In genomic region chr12:64621257-64621942, GRCh38 we compare ENCODE assay signal across 8 cellular contexts. TPM values are rescaled to one million over a fixed set of nuclear protein-coding genes. Genes with fewer than 3 reads are reported as not detected.
DNase-seq lines count a peak whose midpoint lies in the region; ATAC-seq lines count a peak whose summit lies in the region.

No MANE protein-coding gene starts in this region.

- H3K27me3 Mint-ChIP-seq in activated naive CD4-positive, alpha-beta T cell treated with anti-CD3 and anti-CD28 coated beads for 36 hours (ENCODE audit: low read depth), result no peaks in the 10 kb centered on the region

- peak; percentile 43 for DNase-seq in GF-D8 (lab: John Stamatoyannopoulos, UW)
- DNase-seq in HuH-7 (ENCODE audit: low spot score), result no peak
- no peak for DNase-seq in left ventricle myocardium superior
- DNase-seq in activated effector memory CD4-positive, alpha-beta T cell treated with anti-CD3 and anti-CD28 coated beads, Interleukin-2, amount 50 U/mL, for 16 hours, result no peak
- no peak for DNase-seq in activated naive CD4-positive, alpha-beta T cell treated with anti-CD3 and anti-CD28 coated beads for 36 hours

- peaks cover 65% of the 10 kb centered on the region for H3K4me1 Mint-ChIP-seq in activated naive CD4-positive, alpha-beta T cell treated with anti-CD3 and anti-CD28 coated beads for 36 hours (ENCODE audit: low read depth)

- no peaks in the 10 kb centered on the region for H3K9me3 Mint-ChIP-seq in activated naive CD4-positive, alpha-beta T cell treated with anti-CD3 and anti-CD28 coated beads for 36 hours

- intact Hi-C loops in left ventricle myocardium superior (cut with micrococcal nuclease), result no loop called here
- intact Hi-C loops in activated naive CD4-positive, alpha-beta T cell treated with anti-CD3 and anti-CD28 coated beads for 36 hours (cut with micrococcal nuclease), result loop anchor here (5.0 kb wide), 1 partner anchor 1546 kb away; the partner anchor contains the start of gene TMBIM4

- H3K27ac Mint-ChIP-seq in activated naive CD4-positive, alpha-beta T cell treated with anti-CD3 and anti-CD28 coated beads for 36 hours, result no peak overlapping the region

- no peaks in the 10 kb centered on the region for H3K36me3 Mint-ChIP-seq in activated naive CD4-positive, alpha-beta T cell treated with anti-CD3 and anti-CD28 coated beads for 36 hours (ENCODE audit: low read depth)

- CTCF ChIA-PET in activated naive CD4-positive, alpha-beta T cell treated with anti-CD3 and anti-CD28 coated beads for 36 hours (lab: Charles Lee), result no interaction called here

- ATAC-seq in GM21390 (IDR thresholded peaks at IDR 0.05; ENCODE audit: unreplicated experiment) (peak; percentile 74), HG03558 (IDR thresholded peaks at IDR 0.05; ENCODE audit: extremely low read depth, unreplicated experiment) (peak; percentile 76), esophagus mucosa (peak; percentile 14), left ventricle myocardium superior (no peak)

- no peak overlapping the region for H3K4me3 Mint-ChIP-seq in activated naive CD4-positive, alpha-beta T cell treated with anti-CD3 and anti-CD28 coated beads for 36 hours

RNA-seq across cellular contexts. Expression of gene RASSF3, which starts 11.1 kb away (rescaled TPM):
- total RNA-seq in esophagus mucosa (13.4 TPM), left ventricle myocardium superior (143 TPM)
- 10 to 100 TPM; 39.4 to 43.8 TPM for total RNA-seq in activated naive CD4-positive, alpha-beta T cell treated with anti-CD3 and anti-CD28 coated beads for 36 hours
